Comparison of ENCODE assay signal across 8 cellular contexts in genomic region chr14:49992901-49993335, GRCh38.
DNase-seq lines count a peak whose midpoint lies in the region; ATAC-seq, FAIRE-seq and TF ChIP-seq lines count a peak whose summit lies in the region.

No MANE protein-coding gene starts in this region.

- H3K4me3 Mint-ChIP-seq in activated T-helper 17 cell treated with anti-CD3 and anti-CD28 coated beads, Interleukin-2, amount 50 U/mL, for 72 hours, result peak overlapping the region; percentile 84
- no peak overlapping the region for H3K4me3 Mint-ChIP-seq in nephron progenitor cell

- no peak for TF ChIP-seq CTCF in AG10803 (conservative IDR thresholded peaks at IDR 0.05; ENCODE audit: low read length)
- no peak for TF ChIP-seq CTCF in nephron progenitor cell (IDR thresholded peaks at IDR 0.05)
- no peak for TF ChIP-seq CTCF in D721Med (IDR thresholded peaks at IDR 0.05; ENCODE audit: insufficient read depth, missing control alignments)

- peak; percentile 74 for DNase-seq in AG10803 (ENCODE audit: low read depth)
- DNase-seq in nephron progenitor cell, result no peak
- no peak for DNase-seq in D721Med (ENCODE audit: insufficient read length, low spot score)
- DNase-seq in OCI-M2 (lab: John Stamatoyannopoulos, UW; ENCODE audit: unreplicated experiment), result no peak
- no peak for DNase-seq in COLO829 (ENCODE audit: low spot score)

- H3K36me3 Mint-ChIP-seq in activated T-helper 17 cell treated with anti-CD3 and anti-CD28 coated beads, Interleukin-2, amount 50 U/mL, for 72 hours (ENCODE audit: low read depth), result peaks cover 23% of the 10 kb centered on the region
- H3K36me3 Mint-ChIP-seq in nephron progenitor cell (ENCODE audit: low read depth), result no peaks in the 10 kb centered on the region

- H3K4me3 ChIP-seq in AG10803 (ENCODE audit: low read length), result no peak overlapping the region

- no peaks in the 10 kb centered on the region for H3K27me3 Mint-ChIP-seq in activated T-helper 17 cell treated with anti-CD3 and anti-CD28 coated beads, Interleukin-2, amount 50 U/mL, for 72 hours
- H3K27me3 Mint-ChIP-seq in nephron progenitor cell (ENCODE audit: low read depth, poor library complexity), result peaks cover 6% of the 10 kb centered on the region

- peaks cover 23% of the 10 kb centered on the region for H3K4me1 Mint-ChIP-seq in activated T-helper 17 cell treated with anti-CD3 and anti-CD28 coated beads, Interleukin-2, amount 50 U/mL, for 72 hours
- no peaks in the 10 kb centered on the region for H3K4me1 Mint-ChIP-seq in nephron progenitor cell

- H3K9me3 Mint-ChIP-seq in activated T-helper 17 cell treated with anti-CD3 and anti-CD28 coated beads, Interleukin-2, amount 50 U/mL, for 72 hours, result no peaks in the 10 kb centered on the region
- H3K9me3 Mint-ChIP-seq in nephron progenitor cell, result no peaks in the 10 kb centered on the region

- ATAC-seq in GM18909 (IDR thresholded peaks at IDR 0.05; ENCODE audit: poor library complexity, unreplicated experiment) (peak; percentile 96), HG03064 (IDR thresholded peaks at IDR 0.05; ENCODE audit: low read depth, unreplicated experiment) (peak; percentile 92)
- ATAC-seq in activated T-helper 17 cell treated with anti-CD3 and anti-CD28 coated beads, Interleukin-2, amount 50 U/mL, for 72 hours (replicated peaks), result peak; percentile 96

- peak overlapping the region; percentile 99 for H3K27ac Mint-ChIP-seq in activated T-helper 17 cell treated with anti-CD3 and anti-CD28 coated beads, Interleukin-2, amount 50 U/mL, for 72 hours
- H3K27ac Mint-ChIP-seq in nephron progenitor cell, result peak overlapping the region; percentile 61

- FAIRE-seq in D721Med (lab: Jason Lieb, UNC), result no peak
